19 cellular contexts compared by ENCODE assay signal in the genomic region with DNA sequence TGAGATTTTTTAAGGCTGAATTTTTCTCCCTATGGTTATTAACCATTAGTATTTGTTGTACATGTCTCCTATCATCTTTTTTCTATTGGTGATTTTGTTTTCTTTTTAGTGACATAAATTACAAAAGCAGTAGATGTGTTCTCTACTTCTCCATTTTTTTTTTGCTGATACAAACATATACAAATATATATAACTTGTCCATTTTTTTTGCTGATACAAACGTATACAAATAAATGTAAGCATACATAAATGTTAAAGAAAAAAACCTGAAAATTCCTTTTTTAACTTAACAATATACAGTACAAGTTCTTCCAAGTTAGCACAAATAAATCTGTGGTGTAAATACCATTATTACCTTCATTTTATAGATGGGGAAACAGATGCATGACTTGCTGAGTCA.
A peak's percentile ranks its signal among the peaks of the same experiment; 100 is the strongest.
DNase-seq lines count a peak whose midpoint lies in the region; FAIRE-seq and TF ChIP-seq lines count a peak whose summit lies in the region.
"Had no signal": no experiment of that assay in that cellular context is flagged by ENCODE, and none has a peak within 500 bp of the region (broad histone marks: within the 10 kb centered on the region; RNA-seq: fewer than 3 reads in every experiment).

No MANE protein-coding gene starts in this region.

- DNase-seq in NOMO-1 treated with DMSO at 0.1 percent for 48 hours (lab: John Stamatoyannopoulos, UW; ENCODE audit: unreplicated experiment), result peak; percentile 7
- DNase-seq in NOMO-1 treated with dmso at 0.1 percent for 144 hours (lab: John Stamatoyannopoulos, UW; ENCODE audit: unreplicated experiment), result no peak
- no peak for DNase-seq in GM19239 (ENCODE audit: insufficient read length, low spot score)
- DNase-seq in nephron progenitor cell, result no peak
- no peak for DNase-seq in effector CD8-positive, alpha-beta T cell (lab: John Stamatoyannopoulos, UW)
- no peak for DNase-seq in activated gamma-delta T cell (lab: John Stamatoyannopoulos, UW)
- no peak for DNase-seq in GM19238 (ENCODE audit: insufficient read length, low spot score)
- DNase-seq: 8988T; Caco-2; CD8-positive, alpha-beta memory T cell; DND-41; GDM1; HCEC 1CT; HFFc6; KBM-7 had no signal

- peaks cover 3% of the 10 kb centered on the region for H3K27me3 Mint-ChIP-seq in nephron progenitor cell (ENCODE audit: low read depth, poor library complexity)
- H3K27me3 Mint-ChIP-seq: B cell had no signal

- no peaks in the 10 kb centered on the region for H3K9me3 Mint-ChIP-seq in nephron progenitor cell
- H3K9me3 Mint-ChIP-seq: CD8-positive, alpha-beta memory T cell; HFFc6 had no signal

- peak overlapping the region; percentile 81 for H3K4me3 Mint-ChIP-seq in nephron progenitor cell
- H3K4me3 Mint-ChIP-seq: B cell; CD14-positive monocyte; CD8-positive, alpha-beta memory T cell; HFFc6 had no signal

- FAIRE-seq in GM19239 (lab: Jason Lieb, UNC) (peak; percentile 18), TTC549 (lab: Jason Lieb, UNC) (peak; percentile 46)
- FAIRE-seq: GM12892 had no signal

- TF ChIP-seq CTCF in nephron progenitor cell (IDR thresholded peaks at IDR 0.05), result no peak

- peak overlapping the region; percentile 99 for H3K27ac Mint-ChIP-seq in nephron progenitor cell
- H3K27ac Mint-ChIP-seq: CD8-positive, alpha-beta memory T cell; HFFc6 had no signal

- no peaks in the 10 kb centered on the region for H3K36me3 Mint-ChIP-seq in nephron progenitor cell (ENCODE audit: low read depth)
- H3K36me3 Mint-ChIP-seq: CD14-positive monocyte; CD8-positive, alpha-beta memory T cell had no signal

- peaks cover 97% of the 10 kb centered on the region for H3K4me1 Mint-ChIP-seq in nephron progenitor cell
- H3K4me1 Mint-ChIP-seq: CD8-positive, alpha-beta memory T cell had no signal
